ENCODE assay signal across 8 cellular contexts in the genomic region with DNA sequence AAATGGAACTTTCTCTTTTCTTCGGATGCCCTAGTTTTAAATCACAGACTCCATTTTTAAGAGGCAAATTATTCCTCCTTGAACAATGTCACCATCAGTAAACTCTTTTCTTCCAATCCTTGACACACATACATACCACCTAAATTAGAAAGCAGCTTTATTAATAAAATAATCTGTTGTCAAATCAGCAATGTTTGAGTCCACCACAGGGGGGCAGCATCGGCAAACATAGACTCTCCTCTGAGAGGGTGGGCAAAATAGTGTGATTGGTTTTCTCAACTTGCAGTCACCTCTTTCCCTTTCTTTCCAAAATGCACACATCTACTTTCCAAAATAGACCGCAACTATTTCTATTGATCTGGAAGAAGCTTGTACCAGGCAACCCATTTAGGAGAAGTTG.
A peak's percentile ranks its signal among the peaks of the same experiment; 100 is the strongest.
DNase-seq lines count a peak whose midpoint lies in the region; ATAC-seq and TF ChIP-seq lines count a peak whose summit lies in the region.

No MANE protein-coding gene starts in this region.

- no peaks in the 10 kb centered on the region for H3K9me2 ChIP-seq in SK-N-SH

- no peaks in the 10 kb centered on the region for H3K9me3 Mint-ChIP-seq in endodermal cell

- H3K27ac ChIP-seq in SK-N-SH (ENCODE audit: low read depth in 2 of 2, low read length in 1 of 2) (no peak overlapping the region), VCaP (no peak overlapping the region), endodermal cell (ENCODE audit: low read depth, low read length) (no peak overlapping the region)

- H3K27me3 Mint-ChIP-seq in endodermal cell (ENCODE audit: insufficient read depth), result peaks cover 6% of the 10 kb centered on the region

- TF ChIP-seq CTCF in SK-N-SH (IDR thresholded peaks at IDR 0.05) (peak; percentile 59), VCaP (conservative IDR thresholded peaks at IDR 0.05) (peak; percentile 28; the same call in 1 of the 2 replicates), endodermal cell (conservative IDR thresholded peaks at IDR 0.05) (peak; percentile 82)

- CTCF ChIA-PET in SK-N-SH (lab: Yijun Ruan, JAX), result interaction anchor here (0.6 to 1.6 kb wide), 8 partner anchors 8 to 265 kb away, joined by 3 to 5 read pairs (median 4); no protein-coding TSS in a partner anchor

- H3K27me3 ChIP-seq in SK-N-SH (ENCODE audit: insufficient read depth), result peaks cover 10% of the 10 kb centered on the region; the same call in 1 of the 2 replicates
- no peaks in the 10 kb centered on the region for H3K27me3 ChIP-seq in endodermal cell (ENCODE audit: control insufficient read depth, insufficient read depth, low read length, poor library complexity, severe bottlenecking)

- H3K4me2 ChIP-seq in SK-N-SH, result no peak overlapping the region

- H3K4me1 Mint-ChIP-seq in endodermal cell, result no peaks in the 10 kb centered on the region

- H3K4me3 ChIP-seq in SK-N-SH (ENCODE audit: low read depth in 2 of 2, low read length in 1 of 2) (no peak overlapping the region), endodermal cell (ENCODE audit: low read length) (no peak overlapping the region)

- H3K4me3 Mint-ChIP-seq in endodermal cell, result no peak overlapping the region

- no peaks in the 10 kb centered on the region for H3K9me3 ChIP-seq in SK-N-SH
- H3K9me3 ChIP-seq in endodermal cell (ENCODE audit: control insufficient read depth, low read length), result no peaks in the 10 kb centered on the region

- no peak for ATAC-seq in SK-N-SH treated with all-trans-retinoic acid at 6 μM for 48 hours
- no peak for ATAC-seq in HG03045 (IDR thresholded peaks at IDR 0.05; ENCODE audit: unreplicated experiment)

- no peaks in the 10 kb centered on the region for H3K36me3 ChIP-seq in SK-N-SH (replicated peaks in 1 of 2; ENCODE audit: control insufficient read depth in 1 of 2, insufficient read depth in 2 of 2, low read length in 1 of 2)
- H3K36me3 ChIP-seq in endodermal cell (ENCODE audit: control insufficient read depth, insufficient read depth, low read length), result no peaks in the 10 kb centered on the region

- WGBS in SK-N-SH (ENCODE audit: low lambda C conversion rate), result 38% methylated on average over 3 of the region's 3 CpGs
- WGBS in endodermal cell (ENCODE audit: insufficient coverage in 1 of 2, insufficient read length in 1 of 2), 2 experiments, result 50 to 93% methylated on average over 2 of the region's 3 CpGs

- no peak overlapping the region for H3K27ac Mint-ChIP-seq in endodermal cell

- no peak for TF ChIP-seq EP300 in SK-N-SH (IDR thresholded peaks at IDR 0.05; ENCODE audit: borderline replicate concordance in 1 of 2, low read depth in 1 of 2, low read length in 1 of 2)

- peak; percentile 22 for DNase-seq in SK-N-SH
- peak; percentile 71 for DNase-seq in endodermal cell
- DNase-seq in stimulated activated CD8-positive, alpha-beta memory T cell treated with anti-CD3 and anti-CD28 coated beads, Interleukin-12 subunit alpha, Interleukin-12 subunit beta, amount 100 ng/mL, for 1 hour (ENCODE audit: low read depth), result peak; percentile 25
- DNase-seq in COR-L47 (lab: John Stamatoyannopoulos, UW), result no peak
- DNase-seq in NCI-H1092 treated with DMSO at 0.1 percent for 48 hours (lab: John Stamatoyannopoulos, UW), result no peak

- no peaks in the 10 kb centered on the region for H3K4me1 ChIP-seq in SK-N-SH (ENCODE audit: control insufficient read depth in 1 of 2, insufficient read depth in 2 of 2, low read depth in 1 of 2, low read length in 1 of 2)
- no peaks in the 10 kb centered on the region for H3K4me1 ChIP-seq in endodermal cell (ENCODE audit: control insufficient read depth, insufficient read depth, low read length)

- no peaks in the 10 kb centered on the region for H3K36me3 Mint-ChIP-seq in endodermal cell (ENCODE audit: low read depth)

- no peaks in the 10 kb centered on the region for H4K20me1 ChIP-seq in SK-N-SH (ENCODE audit: insufficient read depth)

- H3F3A ChIP-seq in SK-N-SH (replicated peaks; ENCODE audit: insufficient read depth), result no peaks in the 10 kb centered on the region

- POLR2A ChIA-PET in SK-N-SH (lab: Yijun Ruan, JAX), result no interaction called here

- H3K9ac ChIP-seq in SK-N-SH (no peak overlapping the region), endodermal cell (ENCODE audit: extremely low read depth, low read length, poor library complexity, severe bottlenecking) (no peak overlapping the region)

- no peak overlapping the region for H2AFZ ChIP-seq in SK-N-SH (ENCODE audit: low read depth)

- TF ChIP-seq RAD21 in SK-N-SH (IDR thresholded peaks at IDR 0.05; ENCODE audit: low read length), result no peak

- no peaks in the 10 kb centered on the region for H3K79me2 ChIP-seq in SK-N-SH (ENCODE audit: insufficient read depth)

TF ChIP-seq in SK-N-SH, 30 proteins besides CTCF, POLR2A, EP300 and RAD21:
- TF ChIP-seq NFIC (IDR thresholded peaks at IDR 0.05; ENCODE audit: borderline replicate concordance) (no peak), SIN3A (IDR thresholded peaks at IDR 0.05; ENCODE audit: borderline replicate concordance, low read depth, low read length) (no peak)

TF ChIP-seq in SK-N-SH treated with all-trans-retinoic acid at 6 μM for 48 hours, 23 proteins besides CTCF, POLR2A, EP300 and RAD21:
- TF ChIP-seq, protein P1, sequence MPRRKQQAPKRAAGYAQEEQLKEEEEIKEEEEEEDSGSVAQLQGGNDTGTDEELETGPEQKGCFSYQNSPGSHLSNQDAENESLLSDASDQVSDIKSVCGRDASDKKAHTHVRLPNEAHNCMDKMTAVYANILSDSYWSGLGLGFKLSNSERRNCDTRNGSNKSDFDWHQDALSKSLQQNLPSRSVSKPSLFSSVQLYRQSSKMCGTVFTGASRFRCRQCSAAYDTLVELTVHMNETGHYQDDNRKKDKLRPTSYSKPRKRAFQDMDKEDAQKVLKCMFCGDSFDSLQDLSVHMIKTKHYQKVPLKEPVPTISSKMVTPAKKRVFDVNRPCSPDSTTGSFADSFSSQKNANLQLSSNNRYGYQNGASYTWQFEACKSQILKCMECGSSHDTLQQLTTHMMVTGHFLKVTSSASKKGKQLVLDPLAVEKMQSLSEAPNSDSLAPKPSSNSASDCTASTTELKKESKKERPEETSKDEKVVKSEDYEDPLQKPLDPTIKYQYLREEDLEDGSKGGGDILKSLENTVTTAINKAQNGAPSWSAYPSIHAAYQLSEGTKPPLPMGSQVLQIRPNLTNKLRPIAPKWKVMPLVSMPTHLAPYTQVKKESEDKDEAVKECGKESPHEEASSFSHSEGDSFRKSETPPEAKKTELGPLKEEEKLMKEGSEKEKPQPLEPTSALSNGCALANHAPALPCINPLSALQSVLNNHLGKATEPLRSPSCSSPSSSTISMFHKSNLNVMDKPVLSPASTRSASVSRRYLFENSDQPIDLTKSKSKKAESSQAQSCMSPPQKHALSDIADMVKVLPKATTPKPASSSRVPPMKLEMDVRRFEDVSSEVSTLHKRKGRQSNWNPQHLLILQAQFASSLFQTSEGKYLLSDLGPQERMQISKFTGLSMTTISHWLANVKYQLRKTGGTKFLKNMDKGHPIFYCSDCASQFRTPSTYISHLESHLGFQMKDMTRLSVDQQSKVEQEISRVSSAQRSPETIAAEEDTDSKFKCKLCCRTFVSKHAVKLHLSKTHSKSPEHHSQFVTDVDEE (CRISPR knock-in tag; IDR thresholded peaks at IDR 0.05), result no peak
- no peak for TF ChIP-seq ISL1 (CRISPR knock-in tag; IDR thresholded peaks at IDR 0.05)
- no peak for TF ChIP-seq GLIS3 (CRISPR knock-in tag; IDR thresholded peaks at IDR 0.05)
- TF ChIP-seq, protein P2, sequence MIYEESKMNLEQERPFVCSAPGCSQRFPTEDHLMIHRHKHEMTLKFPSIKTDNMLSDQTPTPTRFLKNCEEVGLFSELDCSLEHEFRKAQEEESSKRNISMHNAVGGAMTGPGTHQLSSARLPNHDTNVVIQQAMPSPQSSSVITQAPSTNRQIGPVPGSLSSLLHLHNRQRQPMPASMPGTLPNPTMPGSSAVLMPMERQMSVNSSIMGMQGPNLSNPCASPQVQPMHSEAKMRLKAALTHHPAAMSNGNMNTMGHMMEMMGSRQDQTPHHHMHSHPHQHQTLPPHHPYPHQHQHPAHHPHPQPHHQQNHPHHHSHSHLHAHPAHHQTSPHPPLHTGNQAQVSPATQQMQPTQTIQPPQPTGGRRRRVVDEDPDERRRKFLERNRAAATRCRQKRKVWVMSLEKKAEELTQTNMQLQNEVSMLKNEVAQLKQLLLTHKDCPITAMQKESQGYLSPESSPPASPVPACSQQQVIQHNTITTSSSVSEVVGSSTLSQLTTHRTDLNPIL (CRISPR knock-in tag; IDR thresholded peaks at IDR 0.05; ENCODE audit: low read depth), result no peak

Comparison
In these comparisons a context has a peak if more than half of its experiments do, and no peak if none do; other contexts are left out.
1. DNase-seq: peak in SK-N-SH (single experiment), endodermal cell (single experiment) and stimulated activated CD8-positive, alpha-beta memory T cell treated with anti-CD3 and anti-CD28 coated beads, Interleukin-12 subunit alpha, Interleukin-12 subunit beta, amount 100 ng/mL, for 1 hour (single experiment); none in COR-L47 (single experiment) and NCI-H1092 treated with DMSO at 0.1 percent for 48 hours (single experiment).
2. CTCF ChIP-seq: peak in every context shown above with its lines; median percentile 82 in endodermal cell; 59 in SK-N-SH; 28 in VCaP.